In genomic region chr9:109063765-109064164, GRCh38 we compare ENCODE assay signal across 13 cellular contexts. TPM values are rescaled to one million over a fixed set of nuclear protein-coding genes. Genes with fewer than 3 reads are reported as not detected.
DNase-seq lines count a peak whose midpoint lies in the region; ATAC-seq, FAIRE-seq and TF ChIP-seq lines count a peak whose summit lies in the region.
"Had no signal": no experiment of that assay in that cellular context is flagged by ENCODE, and none has a peak within 500 bp of the region (broad histone marks: within the 10 kb centered on the region; RNA-seq: fewer than 3 reads in every experiment).

No MANE protein-coding gene starts in this region.

- H3K79me2 ChIP-seq in SK-N-SH (ENCODE audit: insufficient read depth), result peaks cover 39% of the 10 kb centered on the region; the same call in 1 of the 2 replicates

- TF ChIP-seq RAD21 in A549 (conservative IDR thresholded peaks at IDR 0.05 in 1 of 2, IDR thresholded peaks at IDR 0.05 in 1 of 2), result no peak
- TF ChIP-seq RAD21 in SK-N-SH (IDR thresholded peaks at IDR 0.05; ENCODE audit: low read length), result no peak

- POLR2A ChIA-PET in A549 (lab: Yijun Ruan, JAX) (no interaction called here), SK-N-SH (lab: Yijun Ruan, JAX) (no interaction called here)

- H4K20me1 ChIP-seq in SK-N-SH (ENCODE audit: insufficient read depth), result no peaks in the 10 kb centered on the region
- H4K20me1 ChIP-seq: BLaER1 had no signal

- no peak for DNase-seq in A549 (ENCODE audit: low read depth in 1 of 2, low spot score in 1 of 2)
- DNase-seq in ELR (ENCODE audit: low read depth), result peak; percentile 61
- no peak for DNase-seq in SK-N-SH
- peak; percentile 16 for DNase-seq in fibroblast of the aortic adventitia (ENCODE audit: low read depth)
- DNase-seq in stimulated activated CD4-positive, alpha-beta T cell treated with anti-CD3 and anti-CD28 coated beads, Interleukin-2, amount 100 ng/mL, for 48 hours, result no peak
- no peak for DNase-seq in GM12891 (ENCODE audit: insufficient read length, low spot score)
- no peak for DNase-seq in NCI-H146 (lab: John Stamatoyannopoulos, UW)
- DNase-seq in NOMO-1 treated with dmso at 0.1 percent for 144 hours (lab: John Stamatoyannopoulos, UW; ENCODE audit: unreplicated experiment), result no peak
- DNase-seq: NCI-H226, Peyer's patch had no signal

- no peak overlapping the region for H3K9ac ChIP-seq in SK-N-SH
- H3K9ac ChIP-seq: BLaER1 had no signal

- CTCF ChIA-PET in A549 (lab: Yijun Ruan, JAX), result interaction anchor here (0.8 to 1.7 kb wide), 3 partner anchors 15 to 19 kb away, joined by 3 to 8 read pairs (median 4); no protein-coding TSS in a partner anchor
- CTCF ChIA-PET in SK-N-SH (lab: Yijun Ruan, JAX), result interaction anchor here (1.0 kb wide), 1 partner anchor 10 kb away, joined by 3 read pairs; no protein-coding TSS in a partner anchor

- H3K4me3 ChIP-seq in A549 (no peak overlapping the region), SK-N-SH (ENCODE audit: low read depth in 2 of 2, low read length in 1 of 2) (no peak overlapping the region), fibroblast of the aortic adventitia (ENCODE audit: low read depth, low read length) (no peak overlapping the region)
- H3K4me3 ChIP-seq: ascending aorta, BLaER1, Peyer's patch had no signal

- H3F3A ChIP-seq in SK-N-SH (replicated peaks; ENCODE audit: insufficient read depth), result peaks cover 30% of the 10 kb centered on the region

- FAIRE-seq in A549 (lab: Jason Lieb, UNC) (no peak), GM12891 (lab: Jason Lieb, UNC) (no peak)
- FAIRE-seq: endometrium had no signal

- TF ChIP-seq EP300 in A549 (IDR thresholded peaks at IDR 0.05) (no peak), SK-N-SH (IDR thresholded peaks at IDR 0.05; ENCODE audit: borderline replicate concordance in 1 of 2, low read depth in 1 of 2, low read length in 1 of 2) (no peak)

- 54% methylated on average over 2 of the region's 2 CpGs for WGBS in A549 (ENCODE audit: missing lambda C conversion rate)
- WGBS in SK-N-SH (ENCODE audit: low lambda C conversion rate), result 48% methylated on average over 2 of the region's 2 CpGs

- no peak for TF ChIP-seq POLR2A in A549 (IDR thresholded peaks at IDR 0.05; ENCODE audit: low read length)
- no peak for TF ChIP-seq POLR2A in GM12891 (IDR thresholded peaks at IDR 0.05; ENCODE audit: low read depth, low read length)

- H3K4me1 ChIP-seq in A549 (peaks cover 49% of the 10 kb centered on the region), SK-N-SH (ENCODE audit: control insufficient read depth in 1 of 2, insufficient read depth in 2 of 2, low read depth in 1 of 2, low read length in 1 of 2) (peaks cover 0 to 17% of the 10 kb centered on the region in 2 experiments; a peak in 2 of 4 replicates)
- H3K4me1 ChIP-seq: ascending aorta, BLaER1, Peyer's patch had no signal

- peak in 1 of 2 experiments; percentile 57; a peak in 3 of 6 replicates for ATAC-seq in A549

- H3K27ac ChIP-seq in A549 (peak overlapping the region; percentile 73 to 81; a peak in 4 of 6 replicates), SK-N-SH (ENCODE audit: low read depth in 2 of 2, low read length in 1 of 2) (peak overlapping the region in 1 of 2 experiments; percentile 56; a peak in 2 of 4 replicates)
- H3K27ac ChIP-seq: ascending aorta, BLaER1, Peyer's patch had no signal

- no peak for TF ChIP-seq CTCF in A549 (IDR thresholded peaks at IDR 0.05)
- TF ChIP-seq CTCF in SK-N-SH (IDR thresholded peaks at IDR 0.05), result peak; percentile 42
- TF ChIP-seq CTCF in fibroblast of the aortic adventitia (IDR thresholded peaks at IDR 0.05; ENCODE audit: insufficient read depth, low read length), result peak; percentile 23

- H3K9me3 ChIP-seq in A549, result no peaks in the 10 kb centered on the region
- H3K9me3 ChIP-seq in SK-N-SH, result no peaks in the 10 kb centered on the region
- H3K9me3 ChIP-seq: ascending aorta, BLaER1, Peyer's patch had no signal

- no peaks in the 10 kb centered on the region for H3K27me3 ChIP-seq in SK-N-SH (ENCODE audit: insufficient read depth)
- H3K27me3 ChIP-seq: ascending aorta, BLaER1, Peyer's patch had no signal

- H2AFZ ChIP-seq in SK-N-SH (ENCODE audit: low read depth), result peak overlapping the region; percentile 9; the same call in 1 of the 2 replicates

- no peak overlapping the region; the same call in 2 of the 3 replicates for H3K4me2 ChIP-seq in A549
- no peak overlapping the region for H3K4me2 ChIP-seq in SK-N-SH
- H3K4me2 ChIP-seq: BLaER1 had no signal

- peaks cover 25 to 49% of the 10 kb centered on the region in 2 experiments for H3K36me3 ChIP-seq in SK-N-SH (replicated peaks in 1 of 2; ENCODE audit: control insufficient read depth in 1 of 2, insufficient read depth in 2 of 2, low read length in 1 of 2)

- H3K9me2 ChIP-seq in SK-N-SH, result no peaks in the 10 kb centered on the region

TF ChIP-seq in A549, 52 proteins besides CTCF, POLR2A, EP300 and RAD21 (continues in another document):
- TF ChIP-seq SREBF2 (IDR thresholded peaks at IDR 0.05) (no peak), CEBPB (IDR thresholded peaks at IDR 0.05) (no peak), FOSB (CRISPR knock-in tag; IDR thresholded peaks at IDR 0.05) (no peak), RCOR1 (IDR thresholded peaks at IDR 0.05; ENCODE audit: low read depth, low read length) (no peak)

TF ChIP-seq in SK-N-SH, 30 proteins besides CTCF, POLR2A, EP300 and RAD21 (continues in another document):
- no peak for TF ChIP-seq SIN3A (IDR thresholded peaks at IDR 0.05; ENCODE audit: borderline replicate concordance, low read depth, low read length)
- TF ChIP-seq RFX5 (IDR thresholded peaks at IDR 0.05; ENCODE audit: low read length), result no peak
- no peak for TF ChIP-seq TCF12 (IDR thresholded peaks at IDR 0.05)
- TF ChIP-seq, protein P1, sequence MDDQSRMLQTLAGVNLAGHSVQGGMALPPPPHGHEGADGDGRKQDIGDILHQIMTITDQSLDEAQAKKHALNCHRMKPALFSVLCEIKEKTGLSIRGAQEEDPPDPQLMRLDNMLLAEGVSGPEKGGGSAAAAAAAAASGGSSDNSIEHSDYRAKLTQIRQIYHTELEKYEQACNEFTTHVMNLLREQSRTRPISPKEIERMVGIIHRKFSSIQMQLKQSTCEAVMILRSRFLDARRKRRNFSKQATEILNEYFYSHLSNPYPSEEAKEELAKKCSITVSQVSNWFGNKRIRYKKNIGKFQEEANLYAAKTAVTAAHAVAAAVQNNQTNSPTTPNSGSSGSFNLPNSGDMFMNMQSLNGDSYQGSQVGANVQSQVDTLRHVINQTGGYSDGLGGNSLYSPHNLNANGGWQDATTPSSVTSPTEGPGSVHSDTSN (IDR thresholded peaks at IDR 0.05), result no peak
- TF ChIP-seq USF2 (IDR thresholded peaks at IDR 0.05; ENCODE audit: borderline replicate concordance, low read depth, low read length), result no peak

TF ChIP-seq in GM12891, 5 proteins besides CTCF, POLR2A, EP300 and RAD21:
- TF ChIP-seq PAX5 (IDR thresholded peaks at IDR 0.05; ENCODE audit: insufficient read depth, low read length, severe bottlenecking) (no peak), POLR2AphosphoS5 (IDR thresholded peaks at IDR 0.05; ENCODE audit: low read depth, low read length) (no peak), POU2F2 (IDR thresholded peaks at IDR 0.05; ENCODE audit: low read depth, low read length) (no peak), TAF1 (IDR thresholded peaks at IDR 0.05; ENCODE audit: low read depth, low read length) (no peak), SPI1 (IDR thresholded peaks at IDR 0.05; ENCODE audit: low read depth, low read length) (no peak)
TF ChIP-seq in GM12891: peak in this region for 0.

RNA-seq across cellular contexts. Expression of gene CTNNAL1, which starts 50.5 kb away (rescaled TPM):
- polyA plus RNA-seq in A549 (2011; rRNA removed), result 42.5 and 63.6 TPM in 2 replicates
- 21.6 and 25.3 TPM in 2 replicates for polyA plus RNA-seq in A549 (2012; cell fraction: cytosol; rRNA removed)
- polyA plus RNA-seq in A549 (2012; cell fraction: nucleus; rRNA removed), result 7.2 and 11.1 TPM in 2 replicates
- 43.8 to 61.3 TPM (median 48.8 TPM) in 3 replicates for polyA plus RNA-seq in A549 (2017; fragmentation: RNase III; extraction: RNeasy Plus Mini Kit Qiagen cat#74134 plus additional on column Dnase treatment)
- 6.0 and 7.1 TPM in 2 replicates for polyA minus RNA-seq in A549 (2011; rRNA and poly(A)+ RNA removed)
- polyA plus RNA-seq in SK-N-SH (2012; rRNA removed), result 32.8 and 45.0 TPM in 2 replicates
- polyA plus RNA-seq in SK-N-SH (2012; cell fraction: cytosol; rRNA removed), result 61.3 and 78.0 TPM in 2 replicates
- polyA plus RNA-seq in SK-N-SH (2012; cell fraction: nucleus; rRNA removed), result 18.5 and 32.1 TPM in 2 replicates
- total RNA-seq in fibroblast of the aortic adventitia (ENCODE audit: low replicate concordance), result 89.8 and 106 TPM in 2 replicates
- 17.9 TPM for polyA plus RNA-seq in GM12891 (2012; ENCODE audit: low read depth, missing spikeins)

RNA-seq across cellular contexts. Expression of gene TMEM245, which starts 56.0 kb away (rescaled TPM):
- 88.9 and 108 TPM in 2 replicates for polyA plus RNA-seq in A549 (2011; rRNA removed)
- polyA plus RNA-seq in A549 (2012; cell fraction: cytosol; rRNA removed), result 20.2 and 27.8 TPM in 2 replicates
- 18.6 and 33.2 TPM in 2 replicates for polyA plus RNA-seq in A549 (2012; cell fraction: nucleus; rRNA removed)
- polyA plus RNA-seq in A549 (2017; fragmentation: RNase III; extraction: RNeasy Plus Mini Kit Qiagen cat#74134 plus additional on column Dnase treatment), result 44.9 to 48.6 TPM (median 48.2 TPM) in 3 replicates
- polyA minus RNA-seq in A549 (2011; rRNA and poly(A)+ RNA removed), result 157 and 160 TPM in 2 replicates
- polyA plus RNA-seq in SK-N-SH (2012; rRNA removed), result 17.5 and 26.0 TPM in 2 replicates
- 19.8 and 23.6 TPM in 2 replicates for polyA plus RNA-seq in SK-N-SH (2012; cell fraction: cytosol; rRNA removed)
- 9.1 and 19.6 TPM in 2 replicates for polyA plus RNA-seq in SK-N-SH (2012; cell fraction: nucleus; rRNA removed)
- total RNA-seq in fibroblast of the aortic adventitia (ENCODE audit: low replicate concordance), result 51.2 and 88.9 TPM in 2 replicates
- polyA plus RNA-seq in GM12891 (2012; ENCODE audit: low read depth, missing spikeins), result 7.2 TPM

Comparison
In these comparisons a context has a peak if more than half of its experiments do, and no peak if none do; other contexts are left out.
1. DNase-seq: peak in ELR (single experiment) and fibroblast of the aortic adventitia (single experiment); none in A549 (0 of 2), SK-N-SH (single experiment), stimulated activated CD4-positive, alpha-beta T cell treated with anti-CD3 and anti-CD28 coated beads, Interleukin-2, amount 100 ng/mL, for 48 hours (0 of 2), GM12891 (single experiment), NCI-H146 (single experiment) and NOMO-1 treated with dmso at 0.1 percent for 144 hours (single experiment).
2. Of the 12 proteins assayed by ChIP-seq in both A549 and SK-N-SH: peak only in A549: none; only in SK-N-SH: CTCF; in both: none; in neither: 11.